10 cellular contexts compared by ENCODE assay signal in the genomic region with DNA sequence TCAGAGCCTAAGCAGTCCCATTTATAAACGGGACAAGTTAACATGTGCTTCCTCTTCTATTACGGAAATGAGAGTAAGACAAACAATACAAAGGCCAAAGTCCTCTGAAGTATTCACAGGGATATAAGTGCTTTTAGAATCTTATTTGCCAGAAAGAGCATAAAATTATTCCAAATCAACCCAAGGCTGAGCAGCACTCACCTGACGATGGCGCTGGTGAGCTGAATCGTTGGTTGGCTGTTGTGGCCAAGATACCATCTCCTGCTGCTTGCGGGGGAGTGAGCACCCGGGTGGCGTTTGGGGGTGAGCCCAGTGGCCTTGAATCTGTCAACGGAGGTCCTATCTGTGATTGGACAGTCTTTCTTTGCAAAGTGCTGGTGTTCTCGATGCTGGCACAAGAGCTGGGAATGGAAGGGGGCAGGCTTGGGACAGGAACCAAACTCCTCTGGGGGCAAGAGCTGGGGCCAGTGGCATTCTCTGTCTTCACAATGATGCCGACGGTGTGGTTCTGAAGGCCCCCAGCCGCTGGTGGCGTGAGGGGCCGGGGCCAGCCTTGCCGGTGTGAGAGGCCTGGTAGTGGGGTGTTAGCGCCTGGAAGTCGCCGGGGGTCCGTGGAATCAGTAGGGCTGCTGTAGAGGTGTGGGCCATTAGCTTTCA. TPM values are rescaled to one million over a fixed set of nuclear protein-coding genes. Genes with fewer than 3 reads are reported as not detected.
A peak's percentile ranks its signal among the peaks of the same experiment; 100 is the strongest.
DNase-seq lines count a peak whose midpoint lies in the region; ATAC-seq and TF ChIP-seq lines count a peak whose summit lies in the region.
"Had no signal": no experiment of that assay in that cellular context is flagged by ENCODE, and none has a peak within 500 bp of the region (broad histone marks: within the 10 kb centered on the region; RNA-seq: fewer than 3 reads in every experiment).

No MANE protein-coding gene starts in this region.

- intact Hi-C loops in activated CD4-positive, alpha-beta memory T cell treated with anti-CD3 and anti-CD28 coated beads for 36 hours (cut with micrococcal nuclease): no loop called here

- peaks cover 9% of the 10 kb centered on the region for H3K9me3 Mint-ChIP-seq in activated CD4-positive, alpha-beta memory T cell treated with anti-CD3 and anti-CD28 coated beads for 36 hours
- H3K9me3 Mint-ChIP-seq in activated CD4-positive, alpha-beta memory T cell treated with anti-CD3 and anti-CD28 coated beads, Interleukin-2, amount 10 ng/mL, durations not matched to agents 7 days and 5 days: no peaks in the 10 kb centered on the region

- peaks cover 14% of the 10 kb centered on the region for H3K4me1 Mint-ChIP-seq in activated CD4-positive, alpha-beta memory T cell treated with anti-CD3 and anti-CD28 coated beads for 36 hours (ENCODE audit: low read depth)
- H3K4me1 Mint-ChIP-seq in activated CD4-positive, alpha-beta memory T cell treated with anti-CD3 and anti-CD28 coated beads, Interleukin-2, amount 10 ng/mL, durations not matched to agents 7 days and 5 days: peaks cover 8% of the 10 kb centered on the region
- H3K4me1 Mint-ChIP-seq: B cell had no signal

- ATAC-seq in GM21381 (IDR thresholded peaks at IDR 0.05; ENCODE audit: unreplicated experiment) (no peak), GM21786 (IDR thresholded peaks at IDR 0.05; ENCODE audit: unreplicated experiment) (no peak)

- no peak overlapping the region for H3K4me3 Mint-ChIP-seq in activated CD4-positive, alpha-beta memory T cell treated with anti-CD3 and anti-CD28 coated beads for 36 hours
- H3K4me3 Mint-ChIP-seq in activated CD4-positive, alpha-beta memory T cell treated with anti-CD3 and anti-CD28 coated beads, Interleukin-2, amount 10 ng/mL, durations not matched to agents 7 days and 5 days: no peak overlapping the region
- H3K4me3 Mint-ChIP-seq: B cell had no signal

- no peak overlapping the region for H3K27ac Mint-ChIP-seq in activated CD4-positive, alpha-beta memory T cell treated with anti-CD3 and anti-CD28 coated beads for 36 hours
- H3K27ac Mint-ChIP-seq in activated CD4-positive, alpha-beta memory T cell treated with anti-CD3 and anti-CD28 coated beads, Interleukin-2, amount 10 ng/mL, durations not matched to agents 7 days and 5 days: no peak overlapping the region
- H3K27ac Mint-ChIP-seq: B cell had no signal

- in situ Hi-C loops in SK-MEL-5 (cut with HindIII; ENCODE audit: low pct_unique_long_range_greater_than_20kb, low sequenced_read_pairs): no loop called here

- H3K36me3 Mint-ChIP-seq in activated CD4-positive, alpha-beta memory T cell treated with anti-CD3 and anti-CD28 coated beads for 36 hours: peaks cover 73% of the 10 kb centered on the region
- H3K36me3 Mint-ChIP-seq in activated CD4-positive, alpha-beta memory T cell treated with anti-CD3 and anti-CD28 coated beads, Interleukin-2, amount 10 ng/mL, durations not matched to agents 7 days and 5 days (ENCODE audit: low read depth): peaks cover 84% of the 10 kb centered on the region

- peak; percentile 34 for DNase-seq in activated CD4-positive, alpha-beta memory T cell treated with anti-CD3 and anti-CD28 coated beads for 36 hours
- DNase-seq in activated CD4-positive, alpha-beta memory T cell treated with anti-CD3 and anti-CD28 coated beads, Interleukin-2, amount 10 ng/mL, durations not matched to agents 7 days and 5 days: no peak
- peak; percentile 64 for DNase-seq in SK-MEL-5 (ENCODE audit: low read depth, low spot score)
- no peak for DNase-seq in fibroblast of villous mesenchyme (ENCODE audit: low read depth)
- peak; percentile 57 for DNase-seq in stimulated activated CD8-positive, alpha-beta memory T cell treated with anti-CD3 and anti-CD28 coated beads, Interleukin-4, amount 100 ng/mL, for 48 hours
- no peak for DNase-seq in NCI-H524 treated with DMSO at 0.1 percent for 48 hours (lab: John Stamatoyannopoulos, UW)
- DNase-seq: activated CD8-positive, alpha-beta memory T cell treated with anti-CD3 and anti-CD28 coated beads, Interleukin-2, amount 50 U/mL, for 4 hours had no signal

- CTCF ChIA-PET in activated CD4-positive, alpha-beta memory T cell treated with anti-CD3 and anti-CD28 coated beads for 36 hours (lab: Charles Lee): interaction anchor here (0.5 to 2.7 kb wide), 10 partner anchors 9 to 186 kb away, joined by 3 to 10 read pairs (median 5); partner anchors contain the start of genes DHRS13, NEK8 and TLCD1
- CTCF ChIA-PET in activated CD4-positive, alpha-beta memory T cell treated with anti-CD3 and anti-CD28 coated beads, Interleukin-2, amount 10 ng/mL, durations not matched to agents 7 days and 5 days (lab: Charles Lee): interaction anchor here (1.2 to 1.4 kb wide), 3 partner anchors 40 to 149 kb away, joined by 5 to 6 read pairs (median 5); no protein-coding TSS in a partner anchor

- no peak overlapping the region for H3K4me3 ChIP-seq in fibroblast of villous mesenchyme (ENCODE audit: low read depth, low read length)

- POLR2A ChIA-PET in activated CD4-positive, alpha-beta memory T cell treated with anti-CD3 and anti-CD28 coated beads for 36 hours (lab: Charles Lee): interaction anchor here (0.6 kb wide), 1 partner anchor 201 kb away, joined by 3 read pairs; no protein-coding TSS in a partner anchor
- POLR2A ChIA-PET in activated CD4-positive, alpha-beta memory T cell treated with anti-CD3 and anti-CD28 coated beads, Interleukin-2, amount 10 ng/mL, durations not matched to agents 7 days and 5 days (lab: Charles Lee): interaction anchor here (1.1 to 1.5 kb wide), 4 partner anchors 13 to 184 kb away, joined by 3 to 5 read pairs (median 4); partner anchors contain the start of gene NEK8

- TF ChIP-seq CTCF in fibroblast of villous mesenchyme (IDR thresholded peaks at IDR 0.05; ENCODE audit: insufficient read depth, low read depth, low read length): peak; percentile 33

- no peaks in the 10 kb centered on the region for H3K27me3 Mint-ChIP-seq in activated CD4-positive, alpha-beta memory T cell treated with anti-CD3 and anti-CD28 coated beads for 36 hours
- no peaks in the 10 kb centered on the region for H3K27me3 Mint-ChIP-seq in activated CD4-positive, alpha-beta memory T cell treated with anti-CD3 and anti-CD28 coated beads, Interleukin-2, amount 10 ng/mL, durations not matched to agents 7 days and 5 days
- H3K27me3 Mint-ChIP-seq: B cell had no signal

RNA-seq across cellular contexts. Expression of gene DHRS13, which starts 9.5 kb away (rescaled TPM):
- total RNA-seq in activated CD4-positive, alpha-beta memory T cell treated with anti-CD3 and anti-CD28 coated beads for 36 hours: 10 to 100 TPM; 18.0 to 20.6 TPM
- 10 to 100 TPM; 25.2 to 25.7 TPM for total RNA-seq in activated CD4-positive, alpha-beta memory T cell treated with anti-CD3 and anti-CD28 coated beads, Interleukin-2, amount 10 ng/mL, durations not matched to agents 7 days and 5 days
- 21.8 and 23.8 TPM in 2 replicates for total RNA-seq in SK-MEL-5 (2014; rRNA removed; shearing (Covaris generic))
- polyA plus RNA-seq in SK-MEL-5 (2015; cell fraction: cytosol; rRNA removed): 24.0 and 28.1 TPM in 2 replicates
- 11.2 and 13.9 TPM in 2 replicates for polyA plus RNA-seq in SK-MEL-5 (2015; cell fraction: nucleus; rRNA removed)
- total RNA-seq in fibroblast of villous mesenchyme: 2.6 and 3.5 TPM in 2 replicates

RNA-seq across cellular contexts. Expression of gene FLOT2, which starts 14.9 kb away (rescaled TPM):
- 100 to 1,000 TPM; 110 to 118 TPM for total RNA-seq in activated CD4-positive, alpha-beta memory T cell treated with anti-CD3 and anti-CD28 coated beads for 36 hours
- 100 to 1,000 TPM; 193 to 200 TPM for total RNA-seq in activated CD4-positive, alpha-beta memory T cell treated with anti-CD3 and anti-CD28 coated beads, Interleukin-2, amount 10 ng/mL, durations not matched to agents 7 days and 5 days
- total RNA-seq in SK-MEL-5 (2014; rRNA removed; shearing (Covaris generic)): 12.6 and 12.8 TPM in 2 replicates
- polyA plus RNA-seq in SK-MEL-5 (2015; cell fraction: cytosol; rRNA removed): 44.0 and 47.3 TPM in 2 replicates
- 30.0 and 36.2 TPM in 2 replicates for polyA plus RNA-seq in SK-MEL-5 (2015; cell fraction: nucleus; rRNA removed)
- 39.6 and 43.6 TPM in 2 replicates for total RNA-seq in fibroblast of villous mesenchyme

RNA-seq across cellular contexts. Expression of gene PHF12, which starts 38.9 kb away (rescaled TPM):
- 10 to 100 TPM; 44.0 to 44.8 TPM for total RNA-seq in activated CD4-positive, alpha-beta memory T cell treated with anti-CD3 and anti-CD28 coated beads for 36 hours
- 10 to 100 TPM; 75.6 to 78.8 TPM for total RNA-seq in activated CD4-positive, alpha-beta memory T cell treated with anti-CD3 and anti-CD28 coated beads, Interleukin-2, amount 10 ng/mL, durations not matched to agents 7 days and 5 days
- 9.5 and 12.7 TPM in 2 replicates for total RNA-seq in SK-MEL-5 (2014; rRNA removed; shearing (Covaris generic))
- 23.6 and 53.1 TPM in 2 replicates for polyA plus RNA-seq in SK-MEL-5 (2015; cell fraction: cytosol; rRNA removed)
- 82.7 and 83.3 TPM in 2 replicates for polyA plus RNA-seq in SK-MEL-5 (2015; cell fraction: nucleus; rRNA removed)
- 22.5 and 23.2 TPM in 2 replicates for total RNA-seq in fibroblast of villous mesenchyme

RNA-seq across cellular contexts. Expression of gene ERAL1, which starts 57.6 kb away (rescaled TPM):
- 10 to 100 TPM; 43.0 to 48.5 TPM for total RNA-seq in activated CD4-positive, alpha-beta memory T cell treated with anti-CD3 and anti-CD28 coated beads for 36 hours
- 10 to 100 TPM; 34.6 to 35.2 TPM for total RNA-seq in activated CD4-positive, alpha-beta memory T cell treated with anti-CD3 and anti-CD28 coated beads, Interleukin-2, amount 10 ng/mL, durations not matched to agents 7 days and 5 days
- 23.8 and 35.7 TPM in 2 replicates for total RNA-seq in SK-MEL-5 (2014; rRNA removed; shearing (Covaris generic))
- 84.5 and 105 TPM in 2 replicates for polyA plus RNA-seq in SK-MEL-5 (2015; cell fraction: cytosol; rRNA removed)
- polyA plus RNA-seq in SK-MEL-5 (2015; cell fraction: nucleus; rRNA removed): 138 and 139 TPM in 2 replicates
- 29.6 and 39.3 TPM in 2 replicates for total RNA-seq in fibroblast of villous mesenchyme

Comparison
In these comparisons a context has a peak if more than half of its experiments do, and no peak if none do; other contexts are left out.
1. DNase-seq: peak in activated CD4-positive, alpha-beta memory T cell treated with anti-CD3 and anti-CD28 coated beads for 36 hours (single experiment), SK-MEL-5 (single experiment) and stimulated activated CD8-positive, alpha-beta memory T cell treated with anti-CD3 and anti-CD28 coated beads, Interleukin-4, amount 100 ng/mL, for 48 hours (single experiment); none in activated CD4-positive, alpha-beta memory T cell treated with anti-CD3 and anti-CD28 coated beads, Interleukin-2, amount 10 ng/mL, durations not matched to agents 7 days and 5 days (single experiment), fibroblast of villous mesenchyme (single experiment) and NCI-H524 treated with DMSO at 0.1 percent for 48 hours (single experiment).